ENCODE assay signal across 8 cellular contexts in genomic region chr1:160837558-160838205, GRCh38. TPM values are rescaled to one million over a fixed set of nuclear protein-coding genes. Genes with fewer than 3 reads are reported as not detected.
DNase-seq lines count a peak whose midpoint lies in the region; ATAC-seq lines count a peak whose summit lies in the region.

No MANE protein-coding gene starts in this region.

- in situ Hi-C loops in Caki2 (cut with HindIII; ENCODE audit: low pct_unique_long_range_greater_than_20kb, low sequenced_read_pairs): no loop called here

- peak; percentile 78 for ATAC-seq in GM19452 (IDR thresholded peaks at IDR 0.05; ENCODE audit: unreplicated experiment)
- ATAC-seq in HG03520 (IDR thresholded peaks at IDR 0.05; ENCODE audit: unreplicated experiment): peak; percentile 65
- peak; percentile 88 to 92 for ATAC-seq in activated CD4-positive, CD25-positive, alpha-beta regulatory T cell treated with anti-CD3 and anti-CD28 coated beads, Interleukin-2, amount 50 U/mL, for 24 hours

- DNase-seq in Caki2 (ENCODE audit: low read depth) (peak; percentile 16), cerebellar nuclear complex (lab: John Stamatoyannopoulos, UW) (no peak), D341Med (ENCODE audit: low spot score) (no peak)
- peak; percentile 68 for DNase-seq in effector CD4-positive, alpha-beta T cell
- peak; percentile 45 to 67 for DNase-seq in stimulated activated CD4-positive, alpha-beta T cell treated with anti-CD3 and anti-CD28 coated beads, Interleukin-15, amount 100 ng/mL, for 1 hour (ENCODE audit: low read depth in 1 of 2, low spot score in 1 of 2)

RNA-seq across cellular contexts. Expression of gene CD244, which starts 25.0 kb away (rescaled TPM):
- total RNA-seq in Caki2 (2014; rRNA removed; shearing (Covaris generic); ENCODE audit: low replicate concordance): not detected in 2 replicates

RNA-seq across cellular contexts. Expression of gene LY9, which starts 41.7 kb away (rescaled TPM):
- total RNA-seq in Caki2 (2014; rRNA removed; shearing (Covaris generic); ENCODE audit: low replicate concordance): not detected in 2 replicates

RNA-seq across cellular contexts. Expression of gene ITLN1, which starts 47.3 kb away (rescaled TPM):
- not detected in 2 replicates for total RNA-seq in Caki2 (2014; rRNA removed; shearing (Covaris generic); ENCODE audit: low replicate concordance)

Comparison
In these comparisons a context has a peak if more than half of its experiments do, and no peak if none do; other contexts are left out.
1. DNase-seq: peak in Caki2 (single experiment), effector CD4-positive, alpha-beta T cell (single experiment) and stimulated activated CD4-positive, alpha-beta T cell treated with anti-CD3 and anti-CD28 coated beads, Interleukin-15, amount 100 ng/mL, for 1 hour (2 of 2); none in cerebellar nuclear complex (0 of 2) and D341Med (single experiment).
2. Peak in every context shown above with its lines, with median percentiles within 50 percentile points of each other: ATAC-seq.